ENCODE assay signal across 1 cellular context in the genomic region with DNA sequence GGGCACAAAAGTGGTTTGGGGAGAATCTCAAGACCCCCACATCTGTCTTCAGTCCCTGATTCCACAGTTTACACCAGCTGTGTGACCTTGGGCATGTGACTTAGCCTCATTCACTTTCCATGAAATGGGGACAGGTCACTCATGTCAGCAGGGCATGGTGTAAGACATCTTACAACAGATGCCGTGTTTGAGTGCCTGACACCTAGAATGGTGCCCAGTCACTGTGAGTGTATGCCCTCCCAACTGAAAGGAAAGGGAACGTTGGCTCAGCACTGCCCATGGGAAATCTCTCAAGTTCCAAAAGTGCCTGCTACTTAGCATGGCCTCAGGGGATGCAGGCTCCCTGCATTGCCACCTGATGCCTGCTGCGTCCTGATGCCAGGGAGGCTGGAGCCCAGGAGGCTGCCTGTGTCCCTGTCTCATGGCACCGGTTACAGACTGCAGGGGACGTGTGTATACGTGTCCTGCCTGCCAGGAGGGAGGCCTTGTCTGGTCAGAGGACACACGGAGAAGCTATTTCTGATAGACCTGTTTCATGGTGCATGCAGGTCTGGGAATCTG.
A peak's percentile ranks its signal among the peaks of the same experiment; 100 is the strongest.
TF ChIP-seq lines count a peak whose summit lies in the region.

No MANE protein-coding gene starts in this region.

TF ChIP-seq in K562, 482 proteins besides CTCF, POLR2A, EP300 and RAD21:
- TF ChIP-seq, protein P1, sequence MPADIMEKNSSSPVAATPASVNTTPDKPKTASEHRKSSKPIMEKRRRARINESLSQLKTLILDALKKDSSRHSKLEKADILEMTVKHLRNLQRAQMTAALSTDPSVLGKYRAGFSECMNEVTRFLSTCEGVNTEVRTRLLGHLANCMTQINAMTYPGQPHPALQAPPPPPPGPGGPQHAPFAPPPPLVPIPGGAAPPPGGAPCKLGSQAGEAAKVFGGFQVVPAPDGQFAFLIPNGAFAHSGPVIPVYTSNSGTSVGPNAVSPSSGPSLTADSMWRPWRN (IDR thresholded peaks at IDR 0.05; ENCODE audit: low read depth) = no peak
- TF ChIP-seq TOE1 (IDR thresholded peaks at IDR 0.05; ENCODE audit: borderline replicate concordance) = no peak
- no peak for TF ChIP-seq TOE1 (CRISPR knock-in tag; IDR thresholded peaks at IDR 0.05; ENCODE audit: borderline replicate concordance, low read depth)
- TF ChIP-seq RHOXF2B (CRISPR knock-in tag; conservative IDR thresholded peaks at IDR 0.05) = no peak
- TF ChIP-seq SMARCB1 (IDR thresholded peaks at IDR 0.05; ENCODE audit: insufficient read length, low read depth) = no peak
- TF ChIP-seq USF2 (CRISPR knock-in tag; IDR thresholded peaks at IDR 0.05) = no peak
- TF ChIP-seq SUPT5H (IDR thresholded peaks at IDR 0.05) = 0 out of 2 replicates have a peak, but pooled peaks have one; percentile 43
- TF ChIP-seq TFAP4 (CRISPR knock-in tag; IDR thresholded peaks at IDR 0.05; ENCODE audit: borderline replicate concordance) = no peak
- no peak for TF ChIP-seq JUN (IDR thresholded peaks at IDR 0.05; ENCODE audit: borderline replicate concordance, low read depth, low read length)
- no peak for TF ChIP-seq JUN (CRISPR knock-in tag; IDR thresholded peaks at IDR 0.05; ENCODE audit: borderline replicate concordance)
- TF ChIP-seq POLR2G (IDR thresholded peaks at IDR 0.05; ENCODE audit: low read depth, low read length) = peak; percentile 26; the same call in 1 of the 2 replicates
- TF ChIP-seq BRF1 (IDR thresholded peaks at IDR 0.05; ENCODE audit: borderline replicate concordance, extremely low read depth, insufficient read length) = no peak
- no peak for TF ChIP-seq SOX6 (IDR thresholded peaks at IDR 0.05)
- TF ChIP-seq, protein P2, sequence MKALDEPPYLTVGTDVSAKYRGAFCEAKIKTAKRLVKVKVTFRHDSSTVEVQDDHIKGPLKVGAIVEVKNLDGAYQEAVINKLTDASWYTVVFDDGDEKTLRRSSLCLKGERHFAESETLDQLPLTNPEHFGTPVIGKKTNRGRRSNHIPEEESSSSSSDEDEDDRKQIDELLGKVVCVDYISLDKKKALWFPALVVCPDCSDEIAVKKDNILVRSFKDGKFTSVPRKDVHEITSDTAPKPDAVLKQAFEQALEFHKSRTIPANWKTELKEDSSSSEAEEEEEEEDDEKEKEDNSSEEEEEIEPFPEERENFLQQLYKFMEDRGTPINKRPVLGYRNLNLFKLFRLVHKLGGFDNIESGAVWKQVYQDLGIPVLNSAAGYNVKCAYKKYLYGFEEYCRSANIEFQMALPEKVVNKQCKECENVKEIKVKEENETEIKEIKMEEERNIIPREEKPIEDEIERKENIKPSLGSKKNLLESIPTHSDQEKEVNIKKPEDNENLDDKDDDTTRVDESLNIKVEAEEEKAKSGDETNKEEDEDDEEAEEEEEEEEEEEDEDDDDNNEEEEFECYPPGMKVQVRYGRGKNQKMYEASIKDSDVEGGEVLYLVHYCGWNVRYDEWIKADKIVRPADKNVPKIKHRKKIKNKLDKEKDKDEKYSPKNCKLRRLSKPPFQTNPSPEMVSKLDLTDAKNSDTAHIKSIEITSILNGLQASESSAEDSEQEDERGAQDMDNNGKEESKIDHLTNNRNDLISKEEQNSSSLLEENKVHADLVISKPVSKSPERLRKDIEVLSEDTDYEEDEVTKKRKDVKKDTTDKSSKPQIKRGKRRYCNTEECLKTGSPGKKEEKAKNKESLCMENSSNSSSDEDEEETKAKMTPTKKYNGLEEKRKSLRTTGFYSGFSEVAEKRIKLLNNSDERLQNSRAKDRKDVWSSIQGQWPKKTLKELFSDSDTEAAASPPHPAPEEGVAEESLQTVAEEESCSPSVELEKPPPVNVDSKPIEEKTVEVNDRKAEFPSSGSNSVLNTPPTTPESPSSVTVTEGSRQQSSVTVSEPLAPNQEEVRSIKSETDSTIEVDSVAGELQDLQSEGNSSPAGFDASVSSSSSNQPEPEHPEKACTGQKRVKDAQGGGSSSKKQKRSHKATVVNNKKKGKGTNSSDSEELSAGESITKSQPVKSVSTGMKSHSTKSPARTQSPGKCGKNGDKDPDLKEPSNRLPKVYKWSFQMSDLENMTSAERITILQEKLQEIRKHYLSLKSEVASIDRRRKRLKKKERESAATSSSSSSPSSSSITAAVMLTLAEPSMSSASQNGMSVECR (CRISPR knock-in tag; IDR thresholded peaks at IDR 0.05) = no peak
- no peak for TF ChIP-seq KLF6 (CRISPR knock-in tag; IDR thresholded peaks at IDR 0.05; ENCODE audit: borderline replicate concordance)
TF ChIP-seq in K562: peak in this region for 2.
